ENCODE assay signal across 21 cellular contexts in the genomic region with DNA sequence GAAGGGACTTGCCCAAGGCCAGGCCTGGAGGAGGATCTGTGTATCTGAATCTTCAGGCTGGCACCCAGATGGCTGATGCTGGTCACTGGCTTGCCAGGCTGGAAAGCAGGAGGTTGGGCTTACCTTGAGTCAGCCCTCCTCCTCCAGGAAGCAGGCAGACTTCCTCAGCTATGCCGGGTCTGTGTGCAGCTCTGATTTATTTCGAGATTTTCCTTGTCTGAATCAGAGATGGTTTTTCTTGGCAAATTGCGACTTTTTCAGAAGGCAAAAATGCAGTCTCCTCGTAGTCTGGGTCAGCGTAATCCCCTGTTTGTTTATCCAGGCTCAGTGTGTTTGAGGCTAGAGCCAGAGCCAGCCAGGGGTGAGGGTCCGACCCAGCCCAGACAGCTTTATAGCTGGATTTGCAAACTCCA. TPM values are rescaled to one million over a fixed set of nuclear protein-coding genes. Genes with fewer than 3 reads are reported as not detected.
DNase-seq lines count a peak whose midpoint lies in the region; ATAC-seq and TF ChIP-seq lines count a peak whose summit lies in the region.
"Had no signal": no experiment of that assay in that cellular context is flagged by ENCODE, and none has a peak within 500 bp of the region (broad histone marks: within the 10 kb centered on the region; RNA-seq: fewer than 3 reads in every experiment).

No MANE protein-coding gene starts in this region.

- H3K4me3 Mint-ChIP-seq in MCF 10A (ENCODE audit: unreplicated experiment) = no peak overlapping the region
- H3K4me3 Mint-ChIP-seq: activated naive CD8-positive, alpha-beta T cell treated with anti-CD3 and anti-CD28 coated beads for 36 hours; activated T-helper 1 cell treated with anti-CD3 and anti-CD28 coated beads, Interleukin-12 subunit alpha, Interleukin-12 subunit beta, Interleukin-2, Interleukin-4 antibody, amounts not matched to agents 30 ng/mL and 10 ng/mL and 1 ng/mL, durations not matched to agents 14 hours and 24 hours and 36 hours had no signal

- no peaks in the 10 kb centered on the region for H3K4me1 Mint-ChIP-seq in MCF 10A (ENCODE audit: insufficient read depth, unreplicated experiment)
- H3K4me1 Mint-ChIP-seq: activated naive CD8-positive, alpha-beta T cell treated with anti-CD3 and anti-CD28 coated beads for 36 hours had no signal

- no peaks in the 10 kb centered on the region for H3K9me3 ChIP-seq in breast epithelium
- no peaks in the 10 kb centered on the region for H3K9me3 ChIP-seq in WERI-Rb-1 (ENCODE audit: severe bottlenecking)
- H3K9me3 ChIP-seq: upper lobe of left lung had no signal

- no peaks in the 10 kb centered on the region for H3K4me1 ChIP-seq in breast epithelium
- H3K4me1 ChIP-seq: upper lobe of left lung had no signal

- H3K27me3 ChIP-seq in breast epithelium (no peaks in the 10 kb centered on the region), brain microvascular endothelial cell (replicated peaks) (no peaks in the 10 kb centered on the region), WERI-Rb-1 (ENCODE audit: insufficient read depth, low read depth, severe bottlenecking) (no peaks in the 10 kb centered on the region)
- H3K27me3 ChIP-seq: upper lobe of left lung had no signal

- intact Hi-C loops in MCF 10A (cut with micrococcal nuclease) (no loop called here), breast epithelium (cut with DNase I; ENCODE audit: low total_unique reads) (loop anchor here (5.0 kb wide), 1 partner anchor 399 kb away; no protein-coding TSS in a partner anchor)

- H3K9me3 Mint-ChIP-seq in MCF 10A (ENCODE audit: unreplicated experiment) = no peaks in the 10 kb centered on the region
- H3K9me3 Mint-ChIP-seq: activated naive CD8-positive, alpha-beta T cell treated with anti-CD3 and anti-CD28 coated beads for 36 hours; activated T-helper 1 cell treated with anti-CD3 and anti-CD28 coated beads, Interleukin-12 subunit alpha, Interleukin-12 subunit beta, Interleukin-2, Interleukin-4 antibody, amounts not matched to agents 30 ng/mL and 10 ng/mL and 1 ng/mL, durations not matched to agents 14 hours and 24 hours and 36 hours had no signal

- in situ Hi-C loops in brain microvascular endothelial cell (cut with HindIII; ENCODE audit: low pct_ligation_motif_present, low sequenced_read_pairs) = no loop called here

- no peak for ATAC-seq in GM19351 (IDR thresholded peaks at IDR 0.05; ENCODE audit: unreplicated experiment)
- ATAC-seq: stimulated activated naive CD8-positive, alpha-beta T cell treated with anti-CD3 and anti-CD28 coated beads, Interleukin-15, Interleukin-2, amounts not matched to agents 100 U/mL and 50 U/mL, for 24 hours had no signal

- TF ChIP-seq POLR2A in breast epithelium (IDR thresholded peaks at IDR 0.05) = no peak

- no TSS peak for BruUV-seq in MCF 10A (replicated peaks; lab: Mats Ljungman, UMichigan)

- CTCF ChIA-PET in MCF 10A (lab: Yijun Ruan, JAX) = no interaction called here

- POLR2A ChIA-PET in MCF 10A (lab: Yijun Ruan, JAX) = interaction anchor here (0.7 kb wide), 1 partner anchor 44 kb away, joined by 3 read pairs; no protein-coding TSS in a partner anchor

- no peaks in the 10 kb centered on the region for H3K27me3 Mint-ChIP-seq in MCF 10A (ENCODE audit: insufficient read depth, unreplicated experiment)

- H3K4me3 ChIP-seq in breast epithelium = no peak overlapping the region
- H3K4me3 ChIP-seq in brain microvascular endothelial cell (ENCODE audit: low read depth, low read length) = no peak overlapping the region
- no peak overlapping the region for H3K4me3 ChIP-seq in WERI-Rb-1 (ENCODE audit: low read depth, low read length)
- H3K4me3 ChIP-seq: lung, upper lobe of left lung had no signal

- no peak for TF ChIP-seq CTCF in MCF 10A (IDR thresholded peaks at IDR 0.05; ENCODE audit: unreplicated experiment)
- no peak for TF ChIP-seq CTCF in breast epithelium (IDR thresholded peaks at IDR 0.05)
- TF ChIP-seq CTCF in brain microvascular endothelial cell (IDR thresholded peaks at IDR 0.05; ENCODE audit: low read depth, low read length, missing control alignments) = no peak
- no peak for TF ChIP-seq CTCF in WERI-Rb-1 (IDR thresholded peaks at IDR 0.05; ENCODE audit: low read depth, low read length)

- no peak overlapping the region for H3K27ac ChIP-seq in breast epithelium
- no peak overlapping the region for H3K27ac ChIP-seq in brain microvascular endothelial cell
- H3K27ac ChIP-seq in WERI-Rb-1 = no peak overlapping the region
- H3K27ac ChIP-seq: 22Rv1, KMS-11, upper lobe of left lung had no signal

- DNase-seq in MCF 10A (ENCODE audit: unreplicated experiment) = peak; percentile 22
- DNase-seq in breast epithelium (ENCODE audit: low spot score in 2 of 2) = no peak
- DNase-seq in brain microvascular endothelial cell = peak; percentile 12
- peak; percentile 46 for DNase-seq in left kidney (ENCODE audit: low read depth, low spot score)
- DNase-seq in ureter (ENCODE audit: low spot score) = peak; percentile 54
- no peak for DNase-seq in SHP77 treated with DMSO at 0.1 percent for 48 hours (lab: John Stamatoyannopoulos, UW)
- DNase-seq in WERI-Rb-1 = no peak
- DNase-seq: activated CD4-positive, alpha-beta T cell treated with anti-CD3 and anti-CD28 coated beads for 4 hours; activated naive CD8-positive, alpha-beta T cell treated with anti-CD3 and anti-CD28 coated beads for 36 hours; NCI-H1048; NCI-H2081; NCI-H510A; posterior cingulate gyrus; RPMI8226; stimulated activated naive CD8-positive, alpha-beta T cell treated with anti-CD3 and anti-CD28 coated beads, Interleukin-15, Interleukin-2, amounts not matched to agents 100 U/mL and 50 U/mL, for 24 hours; upper lobe of left lung had no signal

- peaks cover 12% of the 10 kb centered on the region for H3K36me3 Mint-ChIP-seq in MCF 10A (ENCODE audit: insufficient read depth, unreplicated experiment)
- H3K36me3 Mint-ChIP-seq: activated naive CD8-positive, alpha-beta T cell treated with anti-CD3 and anti-CD28 coated beads for 36 hours had no signal

- H3K36me3 ChIP-seq in breast epithelium (no peaks in the 10 kb centered on the region), brain microvascular endothelial cell (replicated peaks) (no peaks in the 10 kb centered on the region), WERI-Rb-1 (no peaks in the 10 kb centered on the region)
- H3K36me3 ChIP-seq: upper lobe of left lung had no signal

- no peak overlapping the region for H3K27ac Mint-ChIP-seq in MCF 10A (ENCODE audit: low read depth, unreplicated experiment)
- H3K27ac Mint-ChIP-seq: activated naive CD8-positive, alpha-beta T cell treated with anti-CD3 and anti-CD28 coated beads for 36 hours; activated T-helper 1 cell treated with anti-CD3 and anti-CD28 coated beads, Interleukin-12 subunit alpha, Interleukin-12 subunit beta, Interleukin-2, Interleukin-4 antibody, amounts not matched to agents 30 ng/mL and 10 ng/mL and 1 ng/mL, durations not matched to agents 14 hours and 24 hours and 36 hours had no signal

RNA-seq across cellular contexts. Expression of a gene that starts 48.9 kb away (rescaled TPM):
- total RNA-seq in MCF 10A (2022) (22.9 and 23.6 TPM in 2 replicates), breast epithelium (10 to 100 TPM in 1 of 3 donors, 1 to 10 TPM in 2; 2.9 to 32.6 (median 5.7) TPM), ureter (23.3 TPM)
- total RNA-seq: activated naive CD8-positive, alpha-beta T cell treated with anti-CD3 and anti-CD28 coated beads for 36 hours; activated T-helper 1 cell treated with anti-CD3 and anti-CD28 coated beads, Interleukin-12 subunit alpha, Interleukin-12 subunit beta, Interleukin-2, Interleukin-4 antibody, amounts not matched to agents 30 ng/mL and 10 ng/mL and 1 ng/mL, durations not matched to agents 14 hours and 24 hours and 36 hours had no signal

Comparison
In these comparisons a context has a peak if more than half of its experiments do, and no peak if none do; other contexts are left out.
1. DNase-seq: peak in MCF 10A (single experiment), brain microvascular endothelial cell (single experiment), left kidney (single experiment) and ureter (single experiment); none in breast epithelium (0 of 2), SHP77 treated with DMSO at 0.1 percent for 48 hours (single experiment) and WERI-Rb-1 (single experiment).